Comparison of ENCODE assay signal across 11 cellular contexts in the genomic region with DNA sequence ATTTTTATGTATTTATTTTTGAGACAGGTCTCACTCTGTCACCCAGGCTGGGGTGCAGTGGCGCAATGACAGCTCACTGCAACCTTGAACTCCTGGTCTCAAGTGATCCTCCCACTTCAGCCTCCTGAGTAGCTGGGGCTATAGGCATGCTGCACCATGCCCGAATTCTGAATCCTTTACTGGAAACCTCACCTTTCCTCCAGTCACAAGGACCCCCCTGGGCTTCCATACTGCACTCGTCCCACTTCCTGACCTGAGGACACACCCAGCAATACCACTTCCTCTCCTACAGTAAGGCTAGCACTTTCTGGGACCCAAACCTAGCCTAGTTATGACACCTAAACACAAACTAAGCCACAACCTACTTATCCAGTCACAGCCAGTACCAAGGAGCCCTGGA.
DNase-seq lines count a peak whose midpoint lies in the region; ATAC-seq and TF ChIP-seq lines count a peak whose summit lies in the region.
"Had no signal": no experiment of that assay in that cellular context is flagged by ENCODE, and none has a peak within 500 bp of the region (broad histone marks: within the 10 kb centered on the region; RNA-seq: fewer than 3 reads in every experiment).

No MANE protein-coding gene starts in this region.

- H3K4ac ChIP-seq in IMR-90 (ENCODE audit: low read depth, low read length): no peak overlapping the region

- CTCF ChIA-PET in activated CD4-positive, alpha-beta T cell treated with anti-CD3 and anti-CD28 coated beads, Interleukin-2, amount 10 ng/mL, durations not matched to agents 7 days and 5 days (lab: Charles Lee): interaction anchor here (1.1 to 1.6 kb wide), 2 partner anchors 11 to 267 kb away, joined by 3 to 7 read pairs; a partner anchor contains a TSS
- CTCF ChIA-PET in IMR-90 (lab: Yijun Ruan, JAX): interaction anchor here (0.6 kb wide), 1 partner anchor 802 kb away, joined by 3 read pairs; no protein-coding TSS in a partner anchor
- CTCF ChIA-PET in activated CD8-positive, alpha-beta T cell treated with anti-CD3 and anti-CD28 coated beads, Interleukin-2, amount 10 ng/mL, durations not matched to agents 7 days and 5 days (lab: Charles Lee): interaction anchor here (1.5 to 4.5 kb wide), 4 partner anchors 11 to 279 kb away, joined by 3 to 21 read pairs (median 10); a partner anchor contains a TSS

- peaks cover 64% of the 10 kb centered on the region for H3K4me1 Mint-ChIP-seq in activated CD4-positive, alpha-beta T cell treated with anti-CD3 and anti-CD28 coated beads, Interleukin-2, amount 10 ng/mL, durations not matched to agents 7 days and 5 days
- peaks cover 58% of the 10 kb centered on the region for H3K4me1 Mint-ChIP-seq in activated CD8-positive, alpha-beta T cell treated with anti-CD3 and anti-CD28 coated beads, Interleukin-2, amount 10 ng/mL, durations not matched to agents 7 days and 5 days (ENCODE audit: low read depth)
- peaks cover 23 to 43% of the 10 kb centered on the region in 2 donors for H3K4me1 Mint-ChIP-seq in natural killer cell treated with Interleukin-12 subunit alpha and Interleukin-12 subunit beta and Interleukin-15 and Interleukin-18, amount 100 ng/mL, for 72 hours (ENCODE audit: low read depth in 2 of 2)

- H3K56ac ChIP-seq in IMR-90 (ENCODE audit: extremely low read depth, insufficient read depth, low read length): no peak overlapping the region

- H2AFZ ChIP-seq in IMR-90 (replicated peaks; ENCODE audit: low read length, poor library complexity): no peak overlapping the region

- 100% methylated on average over 1 of the region's 3 CpGs; no CpG with 5 or more reads in 1 of the 2 experiments for WGBS in IMR-90 (ENCODE audit: extremely low coverage in 2 of 2, insufficient read length in 1 of 2), 2 experiments

- TF ChIP-seq POLR2A in IMR-90 (IDR thresholded peaks at IDR 0.05; ENCODE audit: low read depth, low read length): no peak

- intact Hi-C loops in IMR-90 (cut with micrococcal nuclease) (no loop called here), colonic mucosa (cut with DNase I) (no loop called here)

- no peaks in the 10 kb centered on the region for H3K27me3 ChIP-seq in IMR-90 (ENCODE audit: control insufficient read depth, insufficient read depth, low read length)
- H3K27me3 ChIP-seq in colonic mucosa: no peaks in the 10 kb centered on the region
- H3K27me3 ChIP-seq: heart right ventricle had no signal

- TF ChIP-seq RAD21 in IMR-90 (IDR thresholded peaks at IDR 0.05; ENCODE audit: low read length): no peak

- no peak overlapping the region for H3K18ac ChIP-seq in IMR-90 (ENCODE audit: low read depth, low read length)

- H2BK15ac ChIP-seq in IMR-90 (ENCODE audit: low read depth, low read length): no peak overlapping the region

- peak overlapping the region; percentile 89 for H3K27ac Mint-ChIP-seq in activated CD4-positive, alpha-beta T cell treated with anti-CD3 and anti-CD28 coated beads, Interleukin-2, amount 10 ng/mL, durations not matched to agents 7 days and 5 days
- peak overlapping the region; percentile 85 for H3K27ac Mint-ChIP-seq in activated CD8-positive, alpha-beta T cell treated with anti-CD3 and anti-CD28 coated beads, Interleukin-2, amount 10 ng/mL, durations not matched to agents 7 days and 5 days
- H3K27ac Mint-ChIP-seq in natural killer cell treated with Interleukin-12 subunit alpha and Interleukin-12 subunit beta and Interleukin-15 and Interleukin-18, amount 100 ng/mL, for 72 hours: peak overlapping the region; percentile 67 to 76

- no peak overlapping the region for H3K14ac ChIP-seq in IMR-90 (replicated peaks; ENCODE audit: low read depth, low read length)

- ATAC-seq in IMR-90 (ENCODE audit: low read depth): no peak
- peak; percentile 89 for ATAC-seq in activated CD8-positive, alpha-beta T cell treated with anti-CD3 and anti-CD28 coated beads, Interleukin-2, amount 10 ng/mL, durations not matched to agents 7 days and 5 days
- peak; percentile 80 to 91 for ATAC-seq in natural killer cell treated with Interleukin-12 subunit alpha and Interleukin-12 subunit beta and Interleukin-15 and Interleukin-18, amount 100 ng/mL, for 72 hours
- ATAC-seq in left lobe of liver: no peak
- no peak for ATAC-seq in HG02970 (IDR thresholded peaks at IDR 0.05; ENCODE audit: low FRiP score, unreplicated experiment)

- no peak overlapping the region for H2BK120ac ChIP-seq in IMR-90 (ENCODE audit: low read depth, low read length)

- H2AK5ac ChIP-seq in IMR-90 (ENCODE audit: low read depth, low read length): 0 out of 2 replicates have a peak overlapping the region, but pooled peaks have one; percentile 4

- no peaks in the 10 kb centered on the region for H3K9me3 ChIP-seq in IMR-90 (ENCODE audit: control insufficient read depth, insufficient read depth, low read length)
- H3K9me3 ChIP-seq in colonic mucosa: no peaks in the 10 kb centered on the region
- H3K9me3 ChIP-seq: heart right ventricle had no signal

- H3K9me1 ChIP-seq in IMR-90 (ENCODE audit: insufficient read depth, low read length): peaks cover 4% of the 10 kb centered on the region; the same call in 1 of the 2 replicates

- H3K4me3 Mint-ChIP-seq in activated CD4-positive, alpha-beta T cell treated with anti-CD3 and anti-CD28 coated beads, Interleukin-2, amount 10 ng/mL, durations not matched to agents 7 days and 5 days: peak overlapping the region; percentile 60
- peak overlapping the region; percentile 47 for H3K4me3 Mint-ChIP-seq in activated CD8-positive, alpha-beta T cell treated with anti-CD3 and anti-CD28 coated beads, Interleukin-2, amount 10 ng/mL, durations not matched to agents 7 days and 5 days
- peak overlapping the region; percentile 82 for H3K4me3 Mint-ChIP-seq in natural killer cell treated with Interleukin-12 subunit alpha and Interleukin-12 subunit beta and Interleukin-15 and Interleukin-18, amount 100 ng/mL, for 72 hours

- H2BK5ac ChIP-seq in IMR-90 (ENCODE audit: low read depth, low read length, poor library complexity, severe bottlenecking): no peak overlapping the region

- H3K27ac ChIP-seq in IMR-90 (ENCODE audit: insufficient read depth, low read length) (no peak overlapping the region), colonic mucosa (no peak overlapping the region)
- H3K27ac ChIP-seq: heart right ventricle had no signal

- no peak overlapping the region for H4K91ac ChIP-seq in IMR-90 (ENCODE audit: insufficient read depth, low read depth, low read length)

- H3K36me3 Mint-ChIP-seq in activated CD4-positive, alpha-beta T cell treated with anti-CD3 and anti-CD28 coated beads, Interleukin-2, amount 10 ng/mL, durations not matched to agents 7 days and 5 days (ENCODE audit: low read depth): peaks cover 44% of the 10 kb centered on the region
- H3K36me3 Mint-ChIP-seq in activated CD8-positive, alpha-beta T cell treated with anti-CD3 and anti-CD28 coated beads, Interleukin-2, amount 10 ng/mL, durations not matched to agents 7 days and 5 days (ENCODE audit: low read depth): peaks cover 37% of the 10 kb centered on the region
- peaks cover 13% of the 10 kb centered on the region for H3K36me3 Mint-ChIP-seq in natural killer cell treated with Interleukin-12 subunit alpha and Interleukin-12 subunit beta and Interleukin-15 and Interleukin-18, amount 100 ng/mL, for 72 hours

- in situ Hi-C loops in IMR-90 (cut with MboI; ENCODE audit: low sequenced_read_pairs): no loop called here

- H3K9ac ChIP-seq in IMR-90 (ENCODE audit: low read depth, low read length) (no peak overlapping the region), colonic mucosa (ENCODE audit: low read depth in 2 of 2, low read length in 2 of 2) (no peak overlapping the region)

- no peaks in the 10 kb centered on the region for H3K27me3 Mint-ChIP-seq in activated CD4-positive, alpha-beta T cell treated with anti-CD3 and anti-CD28 coated beads, Interleukin-2, amount 10 ng/mL, durations not matched to agents 7 days and 5 days
- H3K27me3 Mint-ChIP-seq in activated CD8-positive, alpha-beta T cell treated with anti-CD3 and anti-CD28 coated beads, Interleukin-2, amount 10 ng/mL, durations not matched to agents 7 days and 5 days (ENCODE audit: low read depth): no peaks in the 10 kb centered on the region
- H3K27me3 Mint-ChIP-seq in natural killer cell treated with Interleukin-12 subunit alpha and Interleukin-12 subunit beta and Interleukin-15 and Interleukin-18, amount 100 ng/mL, for 72 hours: no peaks in the 10 kb centered on the region

- no peak overlapping the region for H2AK9ac ChIP-seq in IMR-90 (replicated peaks; ENCODE audit: low read depth, low read length, poor library complexity)

- peaks cover 3% of the 10 kb centered on the region for H3K9me3 Mint-ChIP-seq in activated CD4-positive, alpha-beta T cell treated with anti-CD3 and anti-CD28 coated beads, Interleukin-2, amount 10 ng/mL, durations not matched to agents 7 days and 5 days
- H3K9me3 Mint-ChIP-seq in activated CD8-positive, alpha-beta T cell treated with anti-CD3 and anti-CD28 coated beads, Interleukin-2, amount 10 ng/mL, durations not matched to agents 7 days and 5 days (ENCODE audit: insufficient read depth): peaks cover 5% of the 10 kb centered on the region
- no peaks in the 10 kb centered on the region for H3K9me3 Mint-ChIP-seq in natural killer cell treated with Interleukin-12 subunit alpha and Interleukin-12 subunit beta and Interleukin-15 and Interleukin-18, amount 100 ng/mL, for 72 hours

- H3K4me1 ChIP-seq in IMR-90 (ENCODE audit: control insufficient read depth, insufficient read depth, low read length) (no peaks in the 10 kb centered on the region), colonic mucosa (peaks cover 7% of the 10 kb centered on the region)

- H3K23ac ChIP-seq in IMR-90 (ENCODE audit: low read depth, low read length): no peak overlapping the region

- no peak overlapping the region for H3K4me3 ChIP-seq in IMR-90 (ENCODE audit: insufficient read depth, low read depth, low read length)
- no peak overlapping the region for H3K4me3 ChIP-seq in colonic mucosa
- H3K4me3 ChIP-seq: heart right ventricle had no signal

- H2BK20ac ChIP-seq in IMR-90 (ENCODE audit: low read depth, low read length): no peak overlapping the region

- no peak overlapping the region for H4K5ac ChIP-seq in IMR-90 (ENCODE audit: low read depth, low read length)

- H4K8ac ChIP-seq in IMR-90 (ENCODE audit: low read depth in 2 of 2, low read length in 2 of 2): no peak overlapping the region

- no TSS peak for BruUV-seq in IMR-90 (replicated peaks; lab: Mats Ljungman, UMichigan)

- H3K4me2 ChIP-seq in IMR-90 (ENCODE audit: low read depth, low read length): no peak overlapping the region

- POLR2A ChIA-PET in activated CD4-positive, alpha-beta T cell treated with anti-CD3 and anti-CD28 coated beads, Interleukin-2, amount 10 ng/mL, durations not matched to agents 7 days and 5 days (lab: Charles Lee): no interaction called here
- POLR2A ChIA-PET in IMR-90 (lab: Charles Lee; ENCODE audit: unreplicated experiment): no interaction called here
- POLR2A ChIA-PET in activated CD8-positive, alpha-beta T cell treated with anti-CD3 and anti-CD28 coated beads, Interleukin-2, amount 10 ng/mL, durations not matched to agents 7 days and 5 days (lab: Charles Lee): no interaction called here

- peaks cover 6 to 26% of the 10 kb centered on the region in 2 experiments for H3K79me1 ChIP-seq in IMR-90 (ENCODE audit: low read depth in 1 of 2, low read length in 2 of 2)

- H3K36me3 ChIP-seq in IMR-90 (ENCODE audit: control insufficient read depth, insufficient read depth, low read length) (peaks cover 2% of the 10 kb centered on the region; the same call in 1 of the 2 replicates), colonic mucosa (no peaks in the 10 kb centered on the region)

- TF ChIP-seq CTCF in IMR-90 (conservative IDR thresholded peaks at IDR 0.05; ENCODE audit: low read depth, low read length) (no peak), colonic mucosa (IDR thresholded peaks at IDR 0.05) (no peak)

- H4K20me1 ChIP-seq in IMR-90 (ENCODE audit: insufficient read depth, low read length): no peaks in the 10 kb centered on the region; the same call in 1 of the 2 replicates

- DNase-seq in activated CD4-positive, alpha-beta T cell treated with anti-CD3 and anti-CD28 coated beads, Interleukin-2, amount 10 ng/mL, durations not matched to agents 7 days and 5 days: peak; percentile 50
- DNase-seq in activated CD4-positive, alpha-beta T cell treated with anti-CD3 and anti-CD28 coated beads, Interleukin-2, amount 50 U/mL, for 4 hours: no peak
- DNase-seq in IMR-90 (no peak), left lobe of liver (ENCODE audit: low spot score) (no peak), colonic mucosa (no peak)
- peak; percentile 64 for DNase-seq in activated CD8-positive, alpha-beta T cell treated with anti-CD3 and anti-CD28 coated beads, Interleukin-2, amount 10 ng/mL, durations not matched to agents 7 days and 5 days
- DNase-seq in natural killer cell treated with Interleukin-12 subunit alpha and Interleukin-12 subunit beta and Interleukin-15 and Interleukin-18, amount 100 ng/mL, for 72 hours (ENCODE audit: low spot score): no peak
- DNase-seq: heart right ventricle, NCI-H146, RPMI8226 had no signal

- dilution Hi-C loops in IMR-90 (cut with HindIII; ENCODE audit: low sequenced_read_pairs, unreplicated experiment): no loop called here

Comparison
In these comparisons a context has a peak if more than half of its experiments do, and no peak if none do; other contexts are left out.
1. DNase-seq: peak in activated CD4-positive, alpha-beta T cell treated with anti-CD3 and anti-CD28 coated beads, Interleukin-2, amount 10 ng/mL, durations not matched to agents 7 days and 5 days (single experiment) and activated CD8-positive, alpha-beta T cell treated with anti-CD3 and anti-CD28 coated beads, Interleukin-2, amount 10 ng/mL, durations not matched to agents 7 days and 5 days (single experiment); none in activated CD4-positive, alpha-beta T cell treated with anti-CD3 and anti-CD28 coated beads, Interleukin-2, amount 50 U/mL, for 4 hours (0 of 2), IMR-90 (single experiment), natural killer cell treated with Interleukin-12 subunit alpha and Interleukin-12 subunit beta and Interleukin-15 and Interleukin-18, amount 100 ng/mL, for 72 hours (single experiment), left lobe of liver (single experiment) and colonic mucosa (single experiment).
2. ATAC-seq: peak in activated CD8-positive, alpha-beta T cell treated with anti-CD3 and anti-CD28 coated beads, Interleukin-2, amount 10 ng/mL, durations not matched to agents 7 days and 5 days (single experiment) and natural killer cell treated with Interleukin-12 subunit alpha and Interleukin-12 subunit beta and Interleukin-15 and Interleukin-18, amount 100 ng/mL, for 72 hours (2 of 2); none in IMR-90 (single experiment), left lobe of liver (single experiment) and HG02970 (single experiment).
3. Peak in every context shown above with its lines, with median percentiles within 50 percentile points of each other: H3K27ac Mint-ChIP-seq and H3K4me3 Mint-ChIP-seq.